Comparison of ENCODE assay signal across 9 cellular contexts in genomic region chr1:32900371-32900955, GRCh38. TPM values are rescaled to one million over a fixed set of nuclear protein-coding genes. Genes with fewer than 3 reads are reported as not detected.
DNase-seq lines count a peak whose midpoint lies in the region; ATAC-seq and TF ChIP-seq lines count a peak whose summit lies in the region.
"Had no signal": no experiment of that assay in that cellular context is flagged by ENCODE, and none has a peak within 500 bp of the region (broad histone marks: within the 10 kb centered on the region; RNA-seq: fewer than 3 reads in every experiment).

No MANE protein-coding gene starts in this region.

- H3K4me1 Mint-ChIP-seq in nephron progenitor cell = peaks cover 9% of the 10 kb centered on the region

- H3K27me3 ChIP-seq in BJ (ENCODE audit: control insufficient read depth, insufficient read depth, low read length) (no peaks in the 10 kb centered on the region; the same call in 1 of the 2 replicates), PC-3 (ENCODE audit: low read length) (no peaks in the 10 kb centered on the region)

- DNase-seq in BJ (ENCODE audit: low read depth) = no peak
- no peak for DNase-seq in PC-3
- DNase-seq in epithelial cell of prostate (ENCODE audit: low read depth, low spot score) = no peak
- DNase-seq in nephron progenitor cell = no peak
- no peak for DNase-seq in GM19238 (ENCODE audit: insufficient read length, low spot score)
- DNase-seq in NCI-H524 treated with DMSO at 0.1 percent for 48 hours (lab: John Stamatoyannopoulos, UW) = no peak

- BruUV-seq in PC-3 (replicated peaks; lab: Mats Ljungman, UMichigan) = TSS peak; percentile 50

- peaks cover 13% of the 10 kb centered on the region for H3K79me2 ChIP-seq in PC-3 (ENCODE audit: low read length)

- peak overlapping the region; percentile 62 for H3K4me3 ChIP-seq in BJ (ENCODE audit: low read depth, low read length)
- H3K4me3 ChIP-seq in PC-3 (ENCODE audit: low read length) = peak overlapping the region; percentile 92
- H3K4me3 ChIP-seq: GM12878 had no signal

- peaks cover 67% of the 10 kb centered on the region for H3K27me3 Mint-ChIP-seq in nephron progenitor cell (ENCODE audit: low read depth, poor library complexity)

- H4K20me1 ChIP-seq in PC-3 (ENCODE audit: low read length) = no peaks in the 10 kb centered on the region

- no peaks in the 10 kb centered on the region for H3K9me2 ChIP-seq in PC-3 (replicated peaks; ENCODE audit: low read length)

- H3K36me3 ChIP-seq in BJ (ENCODE audit: control insufficient read depth, insufficient read depth, low read length) (no peaks in the 10 kb centered on the region; the same call in 1 of the 2 replicates), PC-3 (ENCODE audit: low read depth, low read length) (no peaks in the 10 kb centered on the region)

- H3F3A ChIP-seq in PC-3 (ENCODE audit: low read length, unreplicated experiment) = no peaks in the 10 kb centered on the region

- H3K36me3 Mint-ChIP-seq in nephron progenitor cell (ENCODE audit: low read depth) = no peaks in the 10 kb centered on the region

- CTCF ChIA-PET in BJ (lab: Yijun Ruan, JAX) = interaction anchor here (2.1 kb wide), 1 partner anchor 9 kb away, joined by 6 read pairs; no protein-coding TSS in a partner anchor
- CTCF ChIA-PET in PC-3 (lab: Charles Lee) = no interaction called here

- H3K4me2 ChIP-seq in PC-3 (ENCODE audit: low read length) = peak overlapping the region; percentile 100

- no peak overlapping the region for H3K27ac ChIP-seq in PC-3 (ENCODE audit: low read length)
- H3K27ac ChIP-seq in epithelial cell of prostate = peak overlapping the region; percentile 48

- POLR2A ChIA-PET in BJ (lab: Charles Lee) (no interaction called here), PC-3 (lab: Charles Lee; ENCODE audit: unreplicated experiment) (no interaction called here)

- peak overlapping the region; percentile 93 for H2AFZ ChIP-seq in PC-3 (ENCODE audit: low read length)

- TF ChIP-seq CTCF in BJ (IDR thresholded peaks at IDR 0.05; ENCODE audit: insufficient read depth, low read depth, low read length) (no peak), PC-3 (conservative IDR thresholded peaks at IDR 0.05; ENCODE audit: low read depth, low read length) (no peak), nephron progenitor cell (IDR thresholded peaks at IDR 0.05) (no peak)

- no peaks in the 10 kb centered on the region for H3K9me3 ChIP-seq in PC-3 (ENCODE audit: low read length)

- peak overlapping the region; percentile 77 for H3K9ac ChIP-seq in PC-3 (ENCODE audit: low read length)

- intact Hi-C loops in PC-3 (cut with micrococcal nuclease) = no loop called here

- ATAC-seq in PC-3 (peak; percentile 37), GM18909 (IDR thresholded peaks at IDR 0.05; ENCODE audit: poor library complexity, unreplicated experiment) (no peak), HG02884 (IDR thresholded peaks at IDR 0.05; ENCODE audit: unreplicated experiment) (no peak)

- peaks cover 10% of the 10 kb centered on the region for H3K4me1 ChIP-seq in PC-3 (ENCODE audit: insufficient read depth, low read length)

- no peaks in the 10 kb centered on the region for H3K9me3 Mint-ChIP-seq in nephron progenitor cell

- H3K4me3 Mint-ChIP-seq in nephron progenitor cell = peak overlapping the region; percentile 74

- no peak overlapping the region for H3K27ac Mint-ChIP-seq in nephron progenitor cell

RNA-seq across cellular contexts. Expression of gene TMEM54, which starts 0.7 kb away (rescaled TPM):
- polyA plus RNA-seq in BJ (2011; rRNA removed) = 19.1 and 34.9 TPM in 2 replicates
- polyA minus RNA-seq in BJ (2011; rRNA and poly(A)+ RNA removed) = 13.5 and 22.0 TPM in 2 replicates
- 175 and 194 TPM in 2 replicates for total RNA-seq in PC-3 (2014; rRNA removed)

RNA-seq across cellular contexts. Expression of gene HPCA, which starts 14.2 kb away (rescaled TPM):
- not detected in 2 replicates for polyA plus RNA-seq in BJ (2011; rRNA removed)
- polyA minus RNA-seq in BJ (2011; rRNA and poly(A)+ RNA removed) = 0.21 TPM in 1 of 2 replicates, not detected in the other
- not detected in 2 replicates for total RNA-seq in PC-3 (2014; rRNA removed)
- total RNA-seq: GM12878 had no signal

RNA-seq across cellular contexts. Expression of gene FNDC5, which starts 29.8 kb away (rescaled TPM):
- 1.1 and 1.2 TPM in 2 replicates for polyA plus RNA-seq in BJ (2011; rRNA removed)
- 0.57 TPM in 2 replicates for polyA minus RNA-seq in BJ (2011; rRNA and poly(A)+ RNA removed)
- total RNA-seq in PC-3 (2014; rRNA removed) = 0.22 and 0.35 TPM in 2 replicates
- total RNA-seq: GM12878 had no signal
